In genomic region chr4:142396279-142396678, GRCh38 we compare ENCODE assay signal across 14 cellular contexts.
DNase-seq lines count a peak whose midpoint lies in the region; ATAC-seq, FAIRE-seq and TF ChIP-seq lines count a peak whose summit lies in the region.
"Had no signal": no experiment of that assay in that cellular context is flagged by ENCODE, and none has a peak within 500 bp of the region (broad histone marks: within the 10 kb centered on the region; RNA-seq: fewer than 3 reads in every experiment).

No MANE protein-coding gene starts in this region.

- H3K4me1 Mint-ChIP-seq in CD8-positive, alpha-beta T cell (ENCODE audit: low read depth): peaks cover 72% of the 10 kb centered on the region
- peaks cover 63% of the 10 kb centered on the region for H3K4me1 Mint-ChIP-seq in activated T-helper 2 cell treated with anti-CD3 and anti-CD28 coated beads, Interferon-gamma antibody, Interleukin-2, Interleukin-4, amounts not matched to agents 10 μg/mL and 5 μg/mL and 100 μg/mL, durations not matched to agents 14 hours and 24 hours and 36 hours (ENCODE audit: low read depth)
- peaks cover 8% of the 10 kb centered on the region for H3K4me1 Mint-ChIP-seq in mesothelial cell of epicardium

- intact Hi-C loops in CD8-positive, alpha-beta T cell (cut with DNase I, micrococcal nuclease): loop anchor here in 1 of 2 experiments (5.0 kb wide), 1 partner anchor 39 kb away; no protein-coding TSS in a partner anchor
- intact Hi-C loops in activated T-helper 2 cell treated with anti-CD3 and anti-CD28 coated beads, Interferon-gamma antibody, Interleukin-2, Interleukin-4, amounts not matched to agents 10 μg/mL and 5 μg/mL and 100 μg/mL, durations not matched to agents 14 hours and 24 hours and 36 hours (cut with micrococcal nuclease): loop anchor here (1.0 kb wide), 3 partner anchors 11 to 169 kb away; no protein-coding TSS in a partner anchor

- no peaks in the 10 kb centered on the region for H3K9me3 Mint-ChIP-seq in CD8-positive, alpha-beta T cell
- H3K9me3 Mint-ChIP-seq in activated T-helper 2 cell treated with anti-CD3 and anti-CD28 coated beads, Interferon-gamma antibody, Interleukin-2, Interleukin-4, amounts not matched to agents 10 μg/mL and 5 μg/mL and 100 μg/mL, durations not matched to agents 14 hours and 24 hours and 36 hours: peaks cover 6% of the 10 kb centered on the region
- peaks cover 9% of the 10 kb centered on the region for H3K9me3 Mint-ChIP-seq in mesothelial cell of epicardium

- H3K27me3 ChIP-seq in CD8-positive, alpha-beta T cell (ENCODE audit: insufficient read depth, low read length): no peaks in the 10 kb centered on the region
- H3K27me3 ChIP-seq: body of pancreas, thyroid gland had no signal

- no peak overlapping the region for H3K4me3 ChIP-seq in CD8-positive, alpha-beta T cell (ENCODE audit: low read depth, low read length)
- H3K4me3 ChIP-seq: body of pancreas, thyroid gland had no signal

- peaks cover 34% of the 10 kb centered on the region for H3K4me1 ChIP-seq in CD8-positive, alpha-beta T cell (ENCODE audit: insufficient read depth, low read length)
- H3K4me1 ChIP-seq: body of pancreas, thyroid gland had no signal

- CTCF ChIA-PET in CD8-positive, alpha-beta T cell (lab: Charles Lee): no interaction called here

- no peak for ATAC-seq in CD8-positive, alpha-beta T cell
- ATAC-seq: body of pancreas, sciatic nerve had no signal

- H3K27ac ChIP-seq in CD8-positive, alpha-beta T cell (ENCODE audit: low read depth, low read length): no peak overlapping the region
- H3K27ac ChIP-seq: body of pancreas, thyroid gland had no signal

- H3K36me3 Mint-ChIP-seq in CD8-positive, alpha-beta T cell: peaks cover 50% of the 10 kb centered on the region
- H3K36me3 Mint-ChIP-seq in activated T-helper 2 cell treated with anti-CD3 and anti-CD28 coated beads, Interferon-gamma antibody, Interleukin-2, Interleukin-4, amounts not matched to agents 10 μg/mL and 5 μg/mL and 100 μg/mL, durations not matched to agents 14 hours and 24 hours and 36 hours (ENCODE audit: low read depth): peaks cover 86% of the 10 kb centered on the region
- peaks cover 13% of the 10 kb centered on the region for H3K36me3 Mint-ChIP-seq in mesothelial cell of epicardium

- H3K4me3 Mint-ChIP-seq in CD8-positive, alpha-beta T cell: peak overlapping the region; percentile 44
- H3K4me3 Mint-ChIP-seq in activated T-helper 2 cell treated with anti-CD3 and anti-CD28 coated beads, Interferon-gamma antibody, Interleukin-2, Interleukin-4, amounts not matched to agents 10 μg/mL and 5 μg/mL and 100 μg/mL, durations not matched to agents 14 hours and 24 hours and 36 hours (ENCODE audit: low read depth): peak overlapping the region; percentile 68
- H3K4me3 Mint-ChIP-seq in mesothelial cell of epicardium: no peak overlapping the region

- peak; percentile 53 for FAIRE-seq in H54 (lab: Jason Lieb, UNC)
- no peak for FAIRE-seq in GM19239 (lab: Jason Lieb, UNC)
- FAIRE-seq: GM12892 had no signal

- no peak for TF ChIP-seq POLR2A in H54 (IDR thresholded peaks at IDR 0.05; ENCODE audit: low read depth, low read length)

- POLR2A ChIA-PET in CD8-positive, alpha-beta T cell (lab: Charles Lee): no interaction called here

- no peaks in the 10 kb centered on the region for H3K27me3 Mint-ChIP-seq in CD8-positive, alpha-beta T cell (ENCODE audit: low read depth)
- no peaks in the 10 kb centered on the region for H3K27me3 Mint-ChIP-seq in activated T-helper 2 cell treated with anti-CD3 and anti-CD28 coated beads, Interferon-gamma antibody, Interleukin-2, Interleukin-4, amounts not matched to agents 10 μg/mL and 5 μg/mL and 100 μg/mL, durations not matched to agents 14 hours and 24 hours and 36 hours (ENCODE audit: low read depth)
- H3K27me3 Mint-ChIP-seq in mesothelial cell of epicardium (ENCODE audit: low read depth): no peaks in the 10 kb centered on the region

- no peak for DNase-seq in CD8-positive, alpha-beta T cell
- no peak for DNase-seq in H54 (ENCODE audit: insufficient read length, low spot score)
- DNase-seq in activated T-helper 2 cell treated with anti-CD3 and anti-CD28 coated beads, Interferon-gamma antibody, Interleukin-2, Interleukin-4, amounts not matched to agents 10 μg/mL and 5 μg/mL and 100 μg/mL, durations not matched to agents 14 hours and 24 hours and 36 hours (ENCODE audit: low spot score): no peak
- DNase-seq in iris pigment epithelial cell (ENCODE audit: low read depth): peak; percentile 24
- DNase-seq in NCI-H146 (lab: John Stamatoyannopoulos, UW): no peak
- DNase-seq in GM19239 (ENCODE audit: insufficient read length, low spot score): no peak
- no peak for DNase-seq in mesothelial cell of epicardium (ENCODE audit: low spot score in 2 of 2, unreplicated experiment in 2 of 2)
- DNase-seq: body of pancreas, DMS153, islet precursor cell, NCI-H2029 treated with DMSO at 0.1 percent for 48 hours, thyroid gland had no signal

- H3K36me3 ChIP-seq in CD8-positive, alpha-beta T cell (ENCODE audit: insufficient read depth, low read length): no peaks in the 10 kb centered on the region
- H3K36me3 ChIP-seq: thyroid gland had no signal

- TF ChIP-seq CTCF in CD8-positive, alpha-beta T cell (IDR thresholded peaks at IDR 0.05): no peak
- no peak for TF ChIP-seq CTCF in mesothelial cell of epicardium (IDR thresholded peaks at IDR 0.05; ENCODE audit: unreplicated experiment)

- H3K9me3 ChIP-seq in CD8-positive, alpha-beta T cell (ENCODE audit: low read length): no peaks in the 10 kb centered on the region
- H3K9me3 ChIP-seq: body of pancreas, thyroid gland had no signal

- peak overlapping the region; percentile 1 for H3K27ac Mint-ChIP-seq in CD8-positive, alpha-beta T cell
- H3K27ac Mint-ChIP-seq in activated T-helper 2 cell treated with anti-CD3 and anti-CD28 coated beads, Interferon-gamma antibody, Interleukin-2, Interleukin-4, amounts not matched to agents 10 μg/mL and 5 μg/mL and 100 μg/mL, durations not matched to agents 14 hours and 24 hours and 36 hours: peak overlapping the region; percentile 93
- H3K27ac Mint-ChIP-seq in mesothelial cell of epicardium: no peak overlapping the region
